Comparison of ENCODE assay signal across 14 cellular contexts in the genomic region with DNA sequence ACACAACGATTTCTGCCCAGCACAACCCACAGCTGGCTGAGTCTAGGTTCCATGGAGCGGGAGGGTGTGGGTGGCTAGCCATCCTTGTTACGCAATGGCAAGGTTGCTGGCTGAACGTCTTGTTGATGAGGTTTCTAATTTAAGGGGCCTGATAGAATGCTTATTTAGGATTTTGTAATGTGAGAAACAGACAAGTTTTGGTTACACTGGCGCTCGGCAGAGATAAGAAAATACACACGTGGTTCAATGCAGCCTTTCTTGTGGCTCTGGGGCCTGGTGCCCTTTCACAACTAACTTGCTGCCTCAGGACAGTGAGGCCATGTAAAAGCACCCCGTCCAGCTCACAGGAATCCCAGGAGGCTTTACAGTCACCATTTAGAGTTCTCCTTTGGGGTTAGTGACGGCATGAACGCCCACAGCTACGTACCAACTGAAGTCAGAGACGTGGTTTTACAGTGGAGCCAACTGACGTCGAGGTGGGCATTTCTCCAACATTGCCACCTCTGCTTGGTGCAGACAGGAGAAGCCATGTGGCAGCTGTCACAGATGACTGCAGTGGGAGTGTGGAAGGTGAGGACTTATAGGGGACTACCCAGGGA. TPM values are rescaled to one million over a fixed set of nuclear protein-coding genes. Genes with fewer than 3 reads are reported as not detected.
DNase-seq lines count a peak whose midpoint lies in the region; ATAC-seq and TF ChIP-seq lines count a peak whose summit lies in the region.
"Had no signal": no experiment of that assay in that cellular context is flagged by ENCODE, and none has a peak within 500 bp of the region (broad histone marks: within the 10 kb centered on the region; RNA-seq: fewer than 3 reads in every experiment).

No MANE protein-coding gene starts in this region.

- 49% methylated on average over 14 of the region's 14 CpGs for WGBS in suprapubic skin

- DNase-seq in H4 (ENCODE audit: low spot score) (peak; percentile 82), amniotic epithelial cell (ENCODE audit: low read depth) (peak; percentile 88), left cardiac atrium (peak; percentile 79), suprapubic skin (ENCODE audit: low spot score in 2 of 2) (peak; percentile 80 to 85), HCEC 1CT (no peak), DMS53 (lab: John Stamatoyannopoulos, UW) (no peak)
- DNase-seq in NK-92 treated with Interleukin-12 subunit alpha and Interleukin-12 subunit beta, amount 100 ng/mL, for 24 hours (lab: John Stamatoyannopoulos, UW), result no peak
- DNase-seq: activated CD4-positive, CD25-positive, alpha-beta regulatory T cell treated with anti-CD3 and anti-CD28 coated beads, Interleukin-2, amount 50 U/mL, for 72 hours; activated T-cell treated with anti-CD3 and anti-CD28 coated beads, Interleukin-2, amount 50 U/mL, for 48 hours; kidney glomerular epithelial cell; NCI-H146; NCI-H69 had no signal

- TF ChIP-seq CTCF in suprapubic skin (IDR thresholded peaks at IDR 0.05), result no peak

- H3K4me1 ChIP-seq in suprapubic skin, result peaks cover 19% of the 10 kb centered on the region

- ATAC-seq in left cardiac atrium, result peak; percentile 83 to 88
- no peak for ATAC-seq in HG02623 (IDR thresholded peaks at IDR 0.05; ENCODE audit: unreplicated experiment)
- ATAC-seq: esophagus mucosa had no signal

- TF ChIP-seq EP300 in suprapubic skin (IDR thresholded peaks at IDR 0.05), result no peak

- no peaks in the 10 kb centered on the region for H3K36me3 ChIP-seq in suprapubic skin

- H3K27me3 ChIP-seq in suprapubic skin, result no peaks in the 10 kb centered on the region

- no peak overlapping the region for H3K4me3 ChIP-seq in suprapubic skin

- no peaks in the 10 kb centered on the region for H3K9me3 ChIP-seq in suprapubic skin

- H3K27ac ChIP-seq in suprapubic skin, result peak overlapping the region; percentile 30

- no peak for TF ChIP-seq POLR2A in suprapubic skin (IDR thresholded peaks at IDR 0.05)

- intact Hi-C loops in left cardiac atrium (cut with DNase I), result no loop called here

RNA-seq across cellular contexts. Expression of a gene that starts 29.7 kb away (rescaled TPM):
- total RNA-seq in H4 (2014; rRNA removed; shearing (Covaris generic)), result 8.9 and 13.8 TPM in 2 replicates
- 1 to 10 TPM; 1.7 to 2.1 TPM for total RNA-seq in left cardiac atrium
- 1 to 10 TPM in 2 of 4 donors, under 1 TPM in 2; 0.68 to 2.2 (median 1.1) TPM for total RNA-seq in suprapubic skin

Comparison
In these comparisons a context has a peak if more than half of its experiments do, and no peak if none do; other contexts are left out.
1. DNase-seq: peak in H4 (single experiment), amniotic epithelial cell (single experiment), left cardiac atrium (single experiment) and suprapubic skin (2 of 2); none in HCEC 1CT (single experiment), DMS53 (single experiment) and NK-92 treated with Interleukin-12 subunit alpha and Interleukin-12 subunit beta, amount 100 ng/mL, for 24 hours (single experiment).